In the genomic region with DNA sequence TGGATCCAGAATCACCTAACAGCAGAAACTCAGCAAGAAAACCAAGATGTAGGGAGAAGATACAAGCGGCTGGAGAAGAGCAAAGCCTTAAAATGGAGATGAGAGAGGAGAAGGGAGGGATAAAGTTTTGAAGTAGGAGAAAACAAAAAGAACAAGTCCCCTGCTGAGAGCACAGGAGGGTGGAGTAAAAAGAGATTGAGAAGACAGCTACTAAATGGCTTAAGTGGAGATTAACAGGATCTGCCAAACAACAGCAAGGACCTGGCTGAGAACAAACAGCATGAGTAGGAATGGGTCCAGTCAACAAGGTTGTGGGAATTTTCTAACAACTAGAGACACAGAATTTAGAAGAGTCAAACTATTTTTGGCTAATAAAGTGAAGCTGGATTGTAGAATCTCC, we compare ENCODE assay signal across 16 cellular contexts. TPM values are rescaled to one million over a fixed set of nuclear protein-coding genes. Genes with fewer than 3 reads are reported as not detected.
DNase-seq lines count a peak whose midpoint lies in the region; ATAC-seq and TF ChIP-seq lines count a peak whose summit lies in the region.
"Had no signal": no experiment of that assay in that cellular context is flagged by ENCODE, and none has a peak within 500 bp of the region (broad histone marks: within the 10 kb centered on the region; RNA-seq: fewer than 3 reads in every experiment).

No MANE protein-coding gene starts in this region.

- H2BK5ac ChIP-seq in mesendoderm (ENCODE audit: low read length): no peak overlapping the region

- no peaks in the 10 kb centered on the region; the same call in 1 of the 2 replicates for H3K27me3 Mint-ChIP-seq in WTC11 (ENCODE audit: low read depth)
- H3K27me3 Mint-ChIP-seq in glutamatergic neuron (ENCODE audit: unreplicated experiment): no peaks in the 10 kb centered on the region

- H3K27ac Mint-ChIP-seq in WTC11 (no peak overlapping the region), glutamatergic neuron (ENCODE audit: unreplicated experiment) (no peak overlapping the region)
- H3K27ac Mint-ChIP-seq: CD8-positive, alpha-beta memory T cell had no signal

- no peak for TF ChIP-seq CTCF in WTC11 (IDR thresholded peaks at IDR 0.05)
- no peak for TF ChIP-seq CTCF in glutamatergic neuron (IDR thresholded peaks at IDR 0.05; ENCODE audit: partially characterized antibody, unreplicated experiment)
- TF ChIP-seq CTCF in suprapubic skin (IDR thresholded peaks at IDR 0.05): no peak

- no peak overlapping the region for H4K8ac ChIP-seq in mesendoderm (ENCODE audit: low read depth, low read length)

- H3K27me3 ChIP-seq in mesendoderm (ENCODE audit: insufficient read depth, low read length, poor library complexity) (no peaks in the 10 kb centered on the region), suprapubic skin (no peaks in the 10 kb centered on the region)

- no peak for TF ChIP-seq EP300 in suprapubic skin (IDR thresholded peaks at IDR 0.05)

- no peak overlapping the region for H2AK5ac ChIP-seq in mesendoderm (ENCODE audit: low read length)

- CTCF ChIA-PET in WTC11 (lab: Charles Lee): interaction anchor here (1.0 to 1.2 kb wide), 2 partner anchors 34 to 39 kb away, joined by 3 to 5 read pairs; no protein-coding TSS in a partner anchor

- H2BK120ac ChIP-seq in mesendoderm (ENCODE audit: low read depth, low read length): no peak overlapping the region

- H3K9me3 ChIP-seq in suprapubic skin: no peaks in the 10 kb centered on the region
- H3K9me3 ChIP-seq: A549, Caco-2 had no signal

- H3K56ac ChIP-seq in mesendoderm (ENCODE audit: low read length): no peak overlapping the region

- POLR2A ChIA-PET in WTC11 (lab: Charles Lee): no interaction called here

- TF ChIP-seq POLR2A in suprapubic skin (IDR thresholded peaks at IDR 0.05): no peak

- H3K36me3 Mint-ChIP-seq in WTC11 (no peaks in the 10 kb centered on the region), glutamatergic neuron (ENCODE audit: unreplicated experiment) (no peaks in the 10 kb centered on the region)
- H3K36me3 Mint-ChIP-seq: CD8-positive, alpha-beta memory T cell had no signal

- no peak overlapping the region for H3K9ac ChIP-seq in mesendoderm (ENCODE audit: low read length)

- H3K23ac ChIP-seq in mesendoderm (ENCODE audit: low read length): no peak overlapping the region

- H3K9me3 Mint-ChIP-seq in WTC11 (peaks cover 7% of the 10 kb centered on the region; the same call in 1 of the 2 replicates), glutamatergic neuron (ENCODE audit: unreplicated experiment) (no peaks in the 10 kb centered on the region)

- no peak overlapping the region for H3K18ac ChIP-seq in mesendoderm (ENCODE audit: low read length)

- H3K4me3 Mint-ChIP-seq in WTC11 (no peak overlapping the region), glutamatergic neuron (ENCODE audit: unreplicated experiment) (no peak overlapping the region)
- H3K4me3 Mint-ChIP-seq: CD8-positive, alpha-beta memory T cell had no signal

- H3K79me2 ChIP-seq in mesendoderm (ENCODE audit: control insufficient read depth, insufficient read depth, low read length): no peaks in the 10 kb centered on the region

- H3K4me1 ChIP-seq in mesendoderm (ENCODE audit: control insufficient read depth, low read depth, low read length) (peaks cover 4% of the 10 kb centered on the region), suprapubic skin (no peaks in the 10 kb centered on the region)
- H3K4me1 ChIP-seq: A549, Caco-2 had no signal

- no CpG with 5 or more reads among the region's 1 CpG for WGBS in mesendoderm (ENCODE audit: extremely low coverage, insufficient coverage, low lambda C conversion rate)
- WGBS in suprapubic skin: 71% methylated on average over 1 of the region's 1 CpG

- no peaks in the 10 kb centered on the region for H3K79me1 ChIP-seq in mesendoderm (ENCODE audit: low read length)

- H3K36me3 ChIP-seq in mesendoderm (ENCODE audit: control insufficient read depth, insufficient read depth, low read length) (no peaks in the 10 kb centered on the region), suprapubic skin (no peaks in the 10 kb centered on the region)

- no peak overlapping the region for H3K4ac ChIP-seq in mesendoderm (ENCODE audit: low read depth, low read length)

- H3K4me3 ChIP-seq in mesendoderm (ENCODE audit: low read length) (no peak overlapping the region), suprapubic skin (no peak overlapping the region)
- H3K4me3 ChIP-seq: A549 had no signal

- DNase-seq in ELF-1 (ENCODE audit: low read depth, low spot score) (peak; percentile 27), NCI-H82 (lab: John Stamatoyannopoulos, UW) (peak; percentile 81), WTC11 (ENCODE audit: low spot score) (no peak), mesendoderm (peak; percentile 80), glutamatergic neuron (no peak), suprapubic skin (ENCODE audit: low spot score in 2 of 2) (no peak), LoVo (ENCODE audit: low spot score) (no peak), NCI-H510A (lab: John Stamatoyannopoulos, UW) (no peak)
- DNase-seq: Caco-2; CD8-positive, alpha-beta memory T cell; DMS 273 treated with DMSO at 0.1 percent for 48 hours had no signal

- no peak overlapping the region for H2BK15ac ChIP-seq in mesendoderm (replicated peaks; ENCODE audit: low read depth)

- no peak overlapping the region for H3K27ac ChIP-seq in mesendoderm (ENCODE audit: low read depth, low read length)
- no peak overlapping the region for H3K27ac ChIP-seq in suprapubic skin
- H3K27ac ChIP-seq: A549, HL-60 had no signal

- peak; percentile 38 for ATAC-seq in WTC11
- ATAC-seq: A549, HCT116 had no signal

- H3K4me1 Mint-ChIP-seq in WTC11: peaks cover 22% of the 10 kb centered on the region
- H3K4me1 Mint-ChIP-seq in glutamatergic neuron (ENCODE audit: low read depth, unreplicated experiment): no peaks in the 10 kb centered on the region
- H3K4me1 Mint-ChIP-seq: CD8-positive, alpha-beta memory T cell had no signal

- no peak overlapping the region for H3K4me2 ChIP-seq in mesendoderm (ENCODE audit: low read length)
- H3K4me2 ChIP-seq: A549 had no signal

- no peak overlapping the region for H4K5ac ChIP-seq in mesendoderm (ENCODE audit: low read length)

TF ChIP-seq in WTC11, 78 proteins besides CTCF, POLR2A, EP300 and RAD21:
- TF ChIP-seq ZNF423 (CRISPR knock-in tag; IDR thresholded peaks at IDR 0.05) (peak; percentile 14; the same call in 1 of the 2 replicates), ZNF425 (CRISPR knock-in tag; conservative IDR thresholded peaks at IDR 0.05) (no peak), USF2 (CRISPR knock-in tag; IDR thresholded peaks at IDR 0.05) (no peak)

RNA-seq across cellular contexts. Expression of gene BTG4, which starts 18.1 kb away (rescaled TPM):
- total RNA-seq in WTC11 (2021): 0.18 TPM in 1 of 3 replicates, not detected in the others
- polyA plus RNA-seq in mesendoderm (2013, experiment 1 of 2): 0.11 TPM
- polyA plus RNA-seq in mesendoderm (2013, experiment 2 of 2): 0.06 TPM
- total RNA-seq in glutamatergic neuron (ENCODE audit: unreplicated experiment): not detected
- not detected for total RNA-seq in suprapubic skin
- total RNA-seq: CD8-positive, alpha-beta memory T cell; Daoy had no signal
- polyA plus RNA-seq: BJ; CD8-positive, alpha-beta memory T cell had no signal

RNA-seq across cellular contexts. Expression of gene HOATZ, which starts 20.5 kb away (rescaled TPM):
- total RNA-seq in WTC11 (2021) (not detected in 3 replicates), glutamatergic neuron (ENCODE audit: unreplicated experiment) (not detected), suprapubic skin (not detected)
- polyA plus RNA-seq in mesendoderm (2013, experiment 1 of 2): 0.34 TPM
- 0.11 TPM for polyA plus RNA-seq in mesendoderm (2013, experiment 2 of 2)
- total RNA-seq: Caco-2; CD8-positive, alpha-beta memory T cell; Daoy had no signal
- polyA plus RNA-seq: A549; BJ; CD8-positive, alpha-beta memory T cell had no signal

RNA-seq across cellular contexts. Expression of gene LAYN, which starts 46.5 kb away (rescaled TPM):
- total RNA-seq in WTC11 (2021) (3.0 to 3.7 TPM (median 3.6 TPM) in 3 replicates), glutamatergic neuron (ENCODE audit: unreplicated experiment) (0.98 TPM), suprapubic skin (1 to 10 TPM; 1.5 to 4.7 (median 1.9) TPM)
- 2.3 TPM for polyA plus RNA-seq in mesendoderm (2013, experiment 1 of 2)
- 2.7 TPM for polyA plus RNA-seq in mesendoderm (2013, experiment 2 of 2)

Comparison
In these comparisons a context has a peak if more than half of its experiments do, and no peak if none do; other contexts are left out.
1. DNase-seq: peak in ELF-1 (single experiment), NCI-H82 (single experiment) and mesendoderm (single experiment); none in WTC11 (single experiment), glutamatergic neuron (single experiment), suprapubic skin (0 of 2), LoVo (single experiment) and NCI-H510A (single experiment).